Comparison of ENCODE assay signal across 9 cellular contexts in genomic region chr2:46988733-46989481, GRCh38. TPM values are rescaled to one million over a fixed set of nuclear protein-coding genes. Genes with fewer than 3 reads are reported as not detected.
DNase-seq lines count a peak whose midpoint lies in the region; FAIRE-seq and TF ChIP-seq lines count a peak whose summit lies in the region.
"Had no signal": no experiment of that assay in that cellular context is flagged by ENCODE, and none has a peak within 500 bp of the region (broad histone marks: within the 10 kb centered on the region; RNA-seq: fewer than 3 reads in every experiment).

No MANE protein-coding gene starts in this region.

- no peaks in the 10 kb centered on the region for H3K9me3 Mint-ChIP-seq in CD8-positive, alpha-beta memory T cell

- TF ChIP-seq CTCF in OCI-LY3 (IDR thresholded peaks at IDR 0.05; ENCODE audit: low read depth, low read length) (peak; percentile 7; the same call in 1 of the 2 replicates), fibroblast of the aortic adventitia (IDR thresholded peaks at IDR 0.05; ENCODE audit: insufficient read depth, low read length) (peak; percentile 4), kidney (IDR thresholded peaks at IDR 0.05; ENCODE audit: borderline replicate concordance, extremely low read depth, insufficient read depth) (no peak)

- peaks cover 19 to 35% (median 25%) of the 10 kb centered on the region in 3 donors for H3K4me1 Mint-ChIP-seq in CD8-positive, alpha-beta memory T cell

- H3K4me3 Mint-ChIP-seq in CD8-positive, alpha-beta memory T cell = no peak overlapping the region

- H3K27me3 Mint-ChIP-seq in CD8-positive, alpha-beta memory T cell = no peaks in the 10 kb centered on the region

- H3K36me3 Mint-ChIP-seq in CD8-positive, alpha-beta memory T cell = peaks cover 0 to 61% (median 11%) of the 10 kb centered on the region in 3 donors

- H3K27me3 ChIP-seq in BLaER1 (no peaks in the 10 kb centered on the region), OCI-LY3 (ENCODE audit: low read depth, low read length) (no peaks in the 10 kb centered on the region)
- H3K27me3 ChIP-seq in CD8-positive, alpha-beta memory T cell (ENCODE audit: insufficient read depth, low read length, poor library complexity, severe bottlenecking) = no peaks in the 10 kb centered on the region

- H3K4me3 ChIP-seq in BLaER1 (no peak overlapping the region), OCI-LY3 (ENCODE audit: low read length) (no peak overlapping the region), fibroblast of the aortic adventitia (ENCODE audit: low read depth, low read length) (no peak overlapping the region), kidney (ENCODE audit: low read length in 2 of 2) (no peak overlapping the region)
- H3K4me3 ChIP-seq in CD8-positive, alpha-beta memory T cell (ENCODE audit: low read length) = no peak overlapping the region

- POLR2A ChIA-PET in CD8-positive, alpha-beta memory T cell (lab: Charles Lee) = no interaction called here

- peak overlapping the region; percentile 45; the same call in 1 of the 2 replicates for H3K27ac ChIP-seq in BLaER1
- no peak overlapping the region for H3K27ac ChIP-seq in OCI-LY3 (ENCODE audit: low read length)
- H3K27ac ChIP-seq in kidney (ENCODE audit: low read depth in 2 of 2, low read length in 2 of 2) = peak overlapping the region in 1 of 2 donors; percentile 5
- H3K27ac ChIP-seq in CD8-positive, alpha-beta memory T cell (ENCODE audit: low read depth, low read length) = no peak overlapping the region

- peaks cover 79% of the 10 kb centered on the region for H4K20me1 ChIP-seq in BLaER1
- H4K20me1 ChIP-seq in OCI-LY3 (ENCODE audit: insufficient read depth, low read length) = peaks cover 4% of the 10 kb centered on the region; the same call in 1 of the 2 replicates

- intact Hi-C loops in kidney (cut with DNase I) = no loop called here

- H3K4me1 ChIP-seq in BLaER1 (peaks cover 52% of the 10 kb centered on the region), OCI-LY3 (ENCODE audit: low read length) (peaks cover 36% of the 10 kb centered on the region), kidney (ENCODE audit: control insufficient read depth in 1 of 2, insufficient read depth in 1 of 2, low read depth in 1 of 2, low read length in 2 of 2) (peaks cover 22 to 32% of the 10 kb centered on the region in 2 donors)
- peaks cover 19% of the 10 kb centered on the region for H3K4me1 ChIP-seq in CD8-positive, alpha-beta memory T cell (ENCODE audit: insufficient read depth, low read length)

- H3K9me3 ChIP-seq in BLaER1 (no peaks in the 10 kb centered on the region), OCI-LY3 (ENCODE audit: insufficient read depth, low read length) (no peaks in the 10 kb centered on the region), kidney (ENCODE audit: control insufficient read depth in 1 of 2, low read length in 2 of 2) (no peaks in the 10 kb centered on the region)
- H3K9me3 ChIP-seq in CD8-positive, alpha-beta memory T cell (ENCODE audit: low read length) = no peaks in the 10 kb centered on the region

- H2AFZ ChIP-seq in OCI-LY3 (ENCODE audit: low read depth, low read length) = no peak overlapping the region

- H3K4me2 ChIP-seq in BLaER1 (no peak overlapping the region), OCI-LY3 (ENCODE audit: low read length) (no peak overlapping the region)

- peaks cover 85% of the 10 kb centered on the region for H3K36me3 ChIP-seq in BLaER1
- peaks cover 21% of the 10 kb centered on the region for H3K36me3 ChIP-seq in OCI-LY3 (replicated peaks; ENCODE audit: low read depth, low read length)
- peaks cover 0 to 16% of the 10 kb centered on the region in 2 donors for H3K36me3 ChIP-seq in kidney (ENCODE audit: control insufficient read depth in 1 of 2, insufficient read depth in 2 of 2, low read length in 2 of 2)
- peaks cover 3% of the 10 kb centered on the region for H3K36me3 ChIP-seq in CD8-positive, alpha-beta memory T cell (ENCODE audit: insufficient read depth, low read length)

- peak overlapping the region; percentile 20; the same call in 1 of the 2 replicates for H3K9ac ChIP-seq in BLaER1
- no peak overlapping the region for H3K9ac ChIP-seq in OCI-LY3 (ENCODE audit: low read length)
- H3K9ac ChIP-seq in kidney (ENCODE audit: low read length in 2 of 2) = no peak overlapping the region

- peaks cover 62% of the 10 kb centered on the region for H3K79me2 ChIP-seq in OCI-LY3 (ENCODE audit: low read length)

- no peak overlapping the region for H3K27ac Mint-ChIP-seq in CD8-positive, alpha-beta memory T cell

- no peak for FAIRE-seq in kidney (lab: Jason Lieb, UNC)

- CTCF ChIA-PET in CD8-positive, alpha-beta memory T cell (lab: Charles Lee) = interaction anchor here (0.8 to 2.6 kb wide), 5 partner anchors 17 to 334 kb away, joined by 3 to 10 read pairs (median 3); no protein-coding TSS in a partner anchor

- DNase-seq in fibroblast of the aortic adventitia (ENCODE audit: low read depth) = no peak
- DNase-seq in nucleus accumbens (lab: John Stamatoyannopoulos, UW) = peak; percentile 19 to 96 (median 86)
- no peak for DNase-seq in kidney
- no peak for DNase-seq in CD8-positive, alpha-beta memory T cell
- no peak for DNase-seq in activated CD4-positive, alpha-beta T cell treated with anti-CD3 and anti-CD28 coated beads, Interleukin-2, amount 50 U/mL, for 48 hours
- DNase-seq in DMS79 (lab: John Stamatoyannopoulos, UW) = no peak
- DNase-seq: NCI-H187 treated with DMSO at 0.1 percent for 48 hours had no signal

RNA-seq across cellular contexts. Expression of gene TTC7A, which starts 47.9 kb away (rescaled TPM):
- total RNA-seq in fibroblast of the aortic adventitia (ENCODE audit: low replicate concordance) (24.3 and 24.6 TPM in 2 replicates), kidney (45.7 TPM)
- polyA plus RNA-seq in kidney (ENCODE audit: insufficient read depth, low read depth, low replicate concordance) = 8.8 TPM
- 10 to 100 TPM; 50.8 to 54.1 TPM for total RNA-seq in CD8-positive, alpha-beta memory T cell
- polyA plus RNA-seq in CD8-positive, alpha-beta memory T cell = 20.0 TPM

Comparison
In these comparisons a context has a peak if more than half of its experiments do, and no peak if none do; other contexts are left out.
1. DNase-seq: peak in nucleus accumbens (56 of 56); none in fibroblast of the aortic adventitia (single experiment), kidney (single experiment), CD8-positive, alpha-beta memory T cell (0 of 5), activated CD4-positive, alpha-beta T cell treated with anti-CD3 and anti-CD28 coated beads, Interleukin-2, amount 50 U/mL, for 48 hours (0 of 2) and DMS79 (single experiment).